Comparison of ENCODE assay signal across 19 cellular contexts in the genomic region with DNA sequence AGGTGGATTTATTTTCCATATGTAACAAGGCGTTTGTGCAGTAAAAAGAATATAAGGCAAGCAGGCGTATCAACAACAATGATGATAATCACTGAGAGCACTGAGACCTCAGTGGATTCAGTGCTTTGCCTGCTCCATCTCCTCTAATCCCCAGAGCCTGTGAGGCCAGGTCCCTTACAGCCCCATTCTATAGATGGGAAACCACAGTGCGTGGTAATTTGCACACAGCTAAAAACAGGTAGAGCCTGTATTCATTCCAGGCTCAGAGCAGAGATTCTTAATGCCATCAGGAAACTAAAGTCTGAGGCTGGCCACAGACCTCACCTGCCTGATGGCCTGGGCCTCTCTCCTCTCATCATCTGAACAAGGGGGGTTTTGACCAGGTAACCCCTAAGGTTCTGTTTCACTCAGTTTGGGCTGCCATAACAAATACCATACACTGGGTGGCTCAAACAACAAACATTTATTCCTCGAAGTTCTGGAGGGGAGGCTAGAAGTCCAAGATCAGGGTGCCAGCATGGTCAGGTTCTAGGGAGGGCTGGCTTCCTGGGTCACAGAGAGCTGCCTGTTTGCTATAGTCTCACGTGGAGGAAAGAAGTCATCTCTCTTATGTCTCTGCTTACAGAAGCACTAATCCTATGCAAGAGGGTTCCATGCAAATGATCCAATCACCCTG. TPM values are rescaled to one million over a fixed set of nuclear protein-coding genes. Genes with fewer than 3 reads are reported as not detected.
DNase-seq lines count a peak whose midpoint lies in the region; ATAC-seq and TF ChIP-seq lines count a peak whose summit lies in the region.
"Had no signal": no experiment of that assay in that cellular context is flagged by ENCODE, and none has a peak within 500 bp of the region (broad histone marks: within the 10 kb centered on the region; RNA-seq: fewer than 3 reads in every experiment).

No MANE protein-coding gene starts in this region.

- H3K4me2 ChIP-seq in Karpas-422 (ENCODE audit: low read depth, low read length, poor library complexity, severe bottlenecking): peak overlapping the region; percentile 77
- H3K4me2 ChIP-seq: PC-9 had no signal

- peaks cover 17% of the 10 kb centered on the region for H3K36me3 Mint-ChIP-seq in natural killer cell treated with Interleukin-12 subunit alpha and Interleukin-12 subunit beta and Interleukin-15 and Interleukin-18, amount 100 ng/mL, for 72 hours

- no peaks in the 10 kb centered on the region for H4K20me1 ChIP-seq in Karpas-422 (ENCODE audit: insufficient read depth, low read depth, low read length)

- TF ChIP-seq CTCF in GM12873 (IDR thresholded peaks at IDR 0.05; ENCODE audit: insufficient read depth, low read depth, low read length, missing control alignments) (peak; percentile 4), epithelial cell of proximal tubule (conservative IDR thresholded peaks at IDR 0.05; ENCODE audit: low read depth, low read length) (peak; percentile 19), neutrophil (IDR thresholded peaks at IDR 0.05) (no peak)

- DNase-seq in Karpas-422 (peak; percentile 85), epithelial cell of proximal tubule (ENCODE audit: low read depth) (no peak), H4 (ENCODE audit: low spot score) (no peak), NCI-H2227 (lab: John Stamatoyannopoulos, UW; ENCODE audit: unreplicated experiment) (no peak)
- DNase-seq in natural killer cell treated with Interleukin-12 subunit alpha and Interleukin-12 subunit beta and Interleukin-15 and Interleukin-18, amount 100 ng/mL, for 72 hours (ENCODE audit: low spot score): no peak
- DNase-seq: activated CD4-positive, alpha-beta T cell treated with anti-CD3 and anti-CD28 coated beads, Interleukin-2, amount 50 U/mL, for 4 hours; central memory CD4-positive, alpha-beta T cell; foreskin keratinocyte; NCI-H2029 treated with DMSO at 0.1 percent for 48 hours; NCI-H524 treated with DMSO at 0.1 percent for 48 hours; PC-9; stimulated activated CD4-positive, alpha-beta T cell treated with anti-CD3 and anti-CD28 coated beads, Interleukin-4, amount 100 ng/mL, for 1 hour; testis had no signal

- H3K27me3 Mint-ChIP-seq in natural killer cell treated with Interleukin-12 subunit alpha and Interleukin-12 subunit beta and Interleukin-15 and Interleukin-18, amount 100 ng/mL, for 72 hours: peaks cover 0 to 2% of the 10 kb centered on the region in 2 donors

- H3K9ac ChIP-seq in Karpas-422 (ENCODE audit: low read length): peak overlapping the region; percentile 69
- H3K9ac ChIP-seq: parathyroid adenoma had no signal

- H3K79me2 ChIP-seq in Karpas-422 (ENCODE audit: low read length): no peaks in the 10 kb centered on the region
- H3K79me2 ChIP-seq: parathyroid adenoma had no signal

- H3K9me3 Mint-ChIP-seq in natural killer cell treated with Interleukin-12 subunit alpha and Interleukin-12 subunit beta and Interleukin-15 and Interleukin-18, amount 100 ng/mL, for 72 hours: peaks cover 9% of the 10 kb centered on the region

- peaks cover 0 to 18% of the 10 kb centered on the region in 2 donors for H3K4me1 Mint-ChIP-seq in natural killer cell treated with Interleukin-12 subunit alpha and Interleukin-12 subunit beta and Interleukin-15 and Interleukin-18, amount 100 ng/mL, for 72 hours (ENCODE audit: low read depth in 2 of 2)

- H3K9me2 ChIP-seq in Karpas-422 (replicated peaks; ENCODE audit: insufficient read depth, low read length): no peaks in the 10 kb centered on the region

- H3K27me3 ChIP-seq in Karpas-422 (ENCODE audit: low read length) (no peaks in the 10 kb centered on the region), neutrophil (no peaks in the 10 kb centered on the region)
- H3K27me3 ChIP-seq: testis had no signal

- peak overlapping the region; percentile 29; the same call in 1 of the 2 replicates for H2AFZ ChIP-seq in Karpas-422 (ENCODE audit: low read length)
- H2AFZ ChIP-seq: parathyroid adenoma, PC-9 had no signal

- H3K4me3 Mint-ChIP-seq in natural killer cell treated with Interleukin-12 subunit alpha and Interleukin-12 subunit beta and Interleukin-15 and Interleukin-18, amount 100 ng/mL, for 72 hours: no peak overlapping the region

- ATAC-seq in HG02610 (IDR thresholded peaks at IDR 0.05; ENCODE audit: unreplicated experiment): no peak
- no peak for ATAC-seq in natural killer cell treated with Interleukin-12 subunit alpha and Interleukin-12 subunit beta and Interleukin-15 and Interleukin-18, amount 100 ng/mL, for 72 hours
- ATAC-seq: foreskin keratinocyte had no signal

- H3K4me3 ChIP-seq in Karpas-422 (ENCODE audit: low read length) (peak overlapping the region; percentile 53), epithelial cell of proximal tubule (ENCODE audit: low read depth, low read length) (no peak overlapping the region), neutrophil (ENCODE audit: low read depth in 1 of 2, low read length in 1 of 2) (no peak overlapping the region)
- H3K4me3 ChIP-seq: PC-9, SK-N-MC, testis had no signal

- H3K27ac ChIP-seq in Karpas-422 (ENCODE audit: low read length) (peak overlapping the region; percentile 93), neutrophil (peak overlapping the region; percentile 72)
- H3K27ac ChIP-seq: foreskin keratinocyte, parathyroid adenoma, PC-9, SK-N-MC, testis had no signal

- peaks cover 51% of the 10 kb centered on the region for H3K4me1 ChIP-seq in Karpas-422 (ENCODE audit: low read length)
- H3K4me1 ChIP-seq in neutrophil (ENCODE audit: control insufficient read depth in 1 of 2, insufficient read depth in 1 of 2, low read depth in 1 of 2, low read length in 1 of 2): peaks cover 28 to 30% of the 10 kb centered on the region in 2 experiments
- H3K4me1 ChIP-seq: foreskin keratinocyte, parathyroid adenoma had no signal

- no peaks in the 10 kb centered on the region for H3K9me3 ChIP-seq in Karpas-422 (ENCODE audit: low read length)
- H3K9me3 ChIP-seq in neutrophil: no peaks in the 10 kb centered on the region
- H3K9me3 ChIP-seq: testis had no signal

- H3K27ac Mint-ChIP-seq in natural killer cell treated with Interleukin-12 subunit alpha and Interleukin-12 subunit beta and Interleukin-15 and Interleukin-18, amount 100 ng/mL, for 72 hours: no peak overlapping the region

- no peaks in the 10 kb centered on the region; the same call in 1 of the 2 replicates for H3K36me3 ChIP-seq in Karpas-422 (ENCODE audit: insufficient read depth, low read length)
- peaks cover 15% of the 10 kb centered on the region for H3K36me3 ChIP-seq in neutrophil

RNA-seq across cellular contexts. Expression of gene RASSF4, which starts 10.3 kb away (rescaled TPM):
- 3.6 and 7.1 TPM in 2 replicates for total RNA-seq in Karpas-422 (2014; rRNA removed; shearing (Covaris generic); ENCODE audit: low replicate concordance)
- total RNA-seq in epithelial cell of proximal tubule: 14.5 and 23.1 TPM in 2 replicates
- 7.6 and 7.8 TPM in 2 replicates for total RNA-seq in H4 (2014; rRNA removed; shearing (Covaris generic))
- total RNA-seq in natural killer cell treated with Interleukin-12 subunit alpha and Interleukin-12 subunit beta and Interleukin-15 and Interleukin-18, amount 100 ng/mL, for 72 hours: 10 to 100 TPM in 1 of 2 donors, 1 to 10 TPM in 1; 9.3 to 44.9 TPM

RNA-seq across cellular contexts. Expression of gene DEPP1, which starts 29.3 kb away (rescaled TPM):
- not detected in 2 replicates for total RNA-seq in Karpas-422 (2014; rRNA removed; shearing (Covaris generic); ENCODE audit: low replicate concordance)
- 7.4 and 20.1 TPM in 2 replicates for total RNA-seq in epithelial cell of proximal tubule
- total RNA-seq in H4 (2014; rRNA removed; shearing (Covaris generic)): 31.7 and 44.2 TPM in 2 replicates
- total RNA-seq in natural killer cell treated with Interleukin-12 subunit alpha and Interleukin-12 subunit beta and Interleukin-15 and Interleukin-18, amount 100 ng/mL, for 72 hours: under 1 TPM; 0.31 to 0.53 TPM

RNA-seq across cellular contexts. Expression of gene TMEM72, which starts 38.1 kb away (rescaled TPM):
- total RNA-seq in Karpas-422 (2014; rRNA removed; shearing (Covaris generic); ENCODE audit: low replicate concordance): not detected in 2 replicates
- not detected in 2 replicates for total RNA-seq in epithelial cell of proximal tubule
- not detected in 2 replicates for total RNA-seq in H4 (2014; rRNA removed; shearing (Covaris generic))
- total RNA-seq in natural killer cell treated with Interleukin-12 subunit alpha and Interleukin-12 subunit beta and Interleukin-15 and Interleukin-18, amount 100 ng/mL, for 72 hours: not detected
- total RNA-seq: foreskin keratinocyte, G401, PC-9 had no signal

RNA-seq across cellular contexts. Expression of gene ZNF22, which starts 51.5 kb away (rescaled TPM):
- total RNA-seq in Karpas-422 (2014; rRNA removed; shearing (Covaris generic); ENCODE audit: low replicate concordance): 34.9 and 53.2 TPM in 2 replicates
- 17.8 and 24.6 TPM in 2 replicates for total RNA-seq in epithelial cell of proximal tubule
- 18.0 and 18.4 TPM in 2 replicates for total RNA-seq in H4 (2014; rRNA removed; shearing (Covaris generic))
- 10 to 100 TPM; 22.7 to 29.0 TPM for total RNA-seq in natural killer cell treated with Interleukin-12 subunit alpha and Interleukin-12 subunit beta and Interleukin-15 and Interleukin-18, amount 100 ng/mL, for 72 hours
